ENCODE assay signal across 32 cellular contexts in genomic region chr1:20701446-20701845, GRCh38. TPM values are rescaled to one million over a fixed set of nuclear protein-coding genes. Genes with fewer than 3 reads are reported as not detected.
"Had no signal": no experiment of that assay in that cellular context is flagged by ENCODE, and none has a peak within 500 bp of the region (broad histone marks: within the 10 kb centered on the region; RNA-seq: fewer than 3 reads in every experiment).

No MANE protein-coding gene starts in this region.

- ATAC-seq: left colon; left lung; lower lobe of right lung; naive thymus-derived CD4-positive, alpha-beta T cell; natural killer cell treated with Interleukin-12 subunit alpha and Interleukin-12 subunit beta and Interleukin-15 and Interleukin-18, amount 100 ng/mL, for 72 hours; pancreas; right cardiac atrium; stimulated activated memory B cell treated with anti-CD40 and anti-IgM and Interleukin-4, amounts not matched to agents 10 μg/mL and 1 μg/mL and 100 μg/mL, for 72 hours; stimulated activated naive CD8-positive, alpha-beta T cell treated with anti-CD3 and anti-CD28 coated beads, Interleukin-15, amount 100 ng/mL, for 72 hours had no signal

- H3K4me3 ChIP-seq: left lung, lower lobe of right lung, neural progenitor cell, pancreas, prostate gland, sigmoid colon, smooth muscle cell, tibial nerve, upper lobe of left lung, vagina had no signal

- H3K36me3 ChIP-seq: left lung, lower lobe of right lung, neural progenitor cell, pancreas, prostate gland, sigmoid colon, tibial nerve, upper lobe of left lung, vagina had no signal

- H3K4me1 ChIP-seq: lower lobe of right lung, prostate gland had no signal

- H3K27ac Mint-ChIP-seq: immature natural killer cell; mesothelial cell of epicardium; natural killer cell treated with Interleukin-12 subunit alpha and Interleukin-12 subunit beta and Interleukin-15 and Interleukin-18, amount 100 ng/mL, for 72 hours; neural progenitor cell; stimulated activated memory B cell treated with anti-CD40 and anti-IgM and Interleukin-4, amounts not matched to agents 10 μg/mL and 1 μg/mL and 100 μg/mL, for 72 hours; stimulated activated naive CD8-positive, alpha-beta T cell treated with anti-CD3 and anti-CD28 coated beads, Interleukin-15, amount 100 ng/mL, for 72 hours had no signal

- H3K27me3 Mint-ChIP-seq: stimulated activated naive CD8-positive, alpha-beta T cell treated with anti-CD3 and anti-CD28 coated beads, Interleukin-15, amount 100 ng/mL, for 72 hours had no signal

- H3K9me3 ChIP-seq: left lung, lower lobe of right lung, pancreas, prostate gland, sigmoid colon, tibial nerve, upper lobe of left lung, vagina had no signal

- H3K4me2 ChIP-seq: neural progenitor cell, smooth muscle cell had no signal

- H3K9me3 Mint-ChIP-seq: immature natural killer cell; mesothelial cell of epicardium; naive thymus-derived CD4-positive, alpha-beta T cell; natural killer cell treated with Interleukin-12 subunit alpha and Interleukin-12 subunit beta and Interleukin-15 and Interleukin-18, amount 100 ng/mL, for 72 hours; neural progenitor cell; stimulated activated memory B cell treated with anti-CD40 and anti-IgM and Interleukin-4, amounts not matched to agents 10 μg/mL and 1 μg/mL and 100 μg/mL, for 72 hours; stimulated activated naive CD8-positive, alpha-beta T cell treated with anti-CD3 and anti-CD28 coated beads, Interleukin-15, amount 100 ng/mL, for 72 hours had no signal

- H3K36me3 Mint-ChIP-seq: immature natural killer cell; mesothelial cell of epicardium; naive thymus-derived CD4-positive, alpha-beta T cell; natural killer cell treated with Interleukin-12 subunit alpha and Interleukin-12 subunit beta and Interleukin-15 and Interleukin-18, amount 100 ng/mL, for 72 hours; neural progenitor cell; stimulated activated memory B cell treated with anti-CD40 and anti-IgM and Interleukin-4, amounts not matched to agents 10 μg/mL and 1 μg/mL and 100 μg/mL, for 72 hours had no signal

- H3K27ac ChIP-seq: left lung, lower lobe of right lung, neural progenitor cell, pancreas, prostate gland, sigmoid colon, tibial nerve, upper lobe of left lung, vagina had no signal

- H3K4me3 Mint-ChIP-seq: immature natural killer cell; mesothelial cell of epicardium; naive thymus-derived CD4-positive, alpha-beta T cell; natural killer cell treated with Interleukin-12 subunit alpha and Interleukin-12 subunit beta and Interleukin-15 and Interleukin-18, amount 100 ng/mL, for 72 hours; neural progenitor cell; stimulated activated memory B cell treated with anti-CD40 and anti-IgM and Interleukin-4, amounts not matched to agents 10 μg/mL and 1 μg/mL and 100 μg/mL, for 72 hours; stimulated activated naive CD8-positive, alpha-beta T cell treated with anti-CD3 and anti-CD28 coated beads, Interleukin-15, amount 100 ng/mL, for 72 hours had no signal

- H2AFZ ChIP-seq: neural progenitor cell had no signal

- FAIRE-seq: islet of Langerhans, kidney, pancreas had no signal

- H3K27me3 ChIP-seq: left lung, neural progenitor cell, pancreas, sigmoid colon, tibial nerve, upper lobe of left lung, vagina had no signal

- H3K9ac ChIP-seq: neural progenitor cell had no signal

- DNase-seq: hypothalamus; immature natural killer cell; kidney; left colon; left lung; lower lobe of right lung; mesendoderm; naive thymus-derived CD4-positive, alpha-beta T cell; pancreas; retina; sigmoid colon; stimulated activated CD4-positive, alpha-beta T cell treated with anti-CD3 and anti-CD28 coated beads, Interleukin-1b, Interleukin-23, amount 100 ng/mL, for 48 hours; stimulated activated CD4-positive, alpha-beta T cell treated with anti-CD3 and anti-CD28 coated beads, Interleukin-2, amount 100 ng/mL, for 48 hours; stimulated activated CD4-positive, alpha-beta T cell treated with anti-CD3 and anti-CD28 coated beads, Interleukin-4, amount 100 ng/mL, for 4 hours; stimulated activated CD8-positive, alpha-beta memory T cell treated with anti-CD3 and anti-CD28 coated beads, Interleukin-4, amount 100 ng/mL, for 48 hours; stimulated activated naive CD4-positive, alpha-beta T cell treated with Interleukin-2 at 50 U/mL for 16 hours; stimulated activated naive CD8-positive, alpha-beta T cell treated with anti-CD3 and anti-CD28 coated beads, Interleukin-15, amount 100 ng/mL, for 72 hours; substantia nigra; upper lobe of left lung had no signal

RNA-seq across cellular contexts. Expression of gene KIF17, which starts 16.4 kb away (rescaled TPM):
- total RNA-seq: naive thymus-derived CD4-positive, alpha-beta T cell; natural killer cell treated with Interleukin-12 subunit alpha and Interleukin-12 subunit beta and Interleukin-15 and Interleukin-18, amount 100 ng/mL, for 72 hours had no signal
- polyA plus RNA-seq: naive thymus-derived CD4-positive, alpha-beta T cell had no signal

RNA-seq across cellular contexts. Expression of gene SH2D5, which starts 31.1 kb away (rescaled TPM):
- total RNA-seq: lower lobe of right lung, mononuclear cell, tibial nerve, urinary bladder, vagina had no signal
- polyA plus RNA-seq: immature natural killer cell; liver; naive thymus-derived CD4-positive, alpha-beta T cell; smooth muscle cell had no signal
